ENCODE assay signal across 28 cellular contexts in genomic region chr10:133140417-133141143, GRCh38. TPM values are rescaled to one million over a fixed set of nuclear protein-coding genes. Genes with fewer than 3 reads are reported as not detected.
DNase-seq lines count a peak whose midpoint lies in the region; ATAC-seq, FAIRE-seq and TF ChIP-seq lines count a peak whose summit lies in the region.
"Had no signal": no experiment of that assay in that cellular context is flagged by ENCODE, and none has a peak within 500 bp of the region (broad histone marks: within the 10 kb centered on the region; RNA-seq: fewer than 3 reads in every experiment).

No MANE protein-coding gene starts in this region.

- BruUV-seq in HepG2 (replicated peaks; lab: Mats Ljungman, UMichigan) = no TSS peak

- no peak overlapping the region for H3K27ac Mint-ChIP-seq in activated CD8-positive, alpha-beta memory T cell treated with anti-CD3 and anti-CD28 coated beads, Interleukin-2, amount 10 ng/mL, durations not matched to agents 7 days and 5 days
- H3K27ac Mint-ChIP-seq: activated naive CD8-positive, alpha-beta T cell treated with anti-CD3 and anti-CD28 coated beads, Interleukin-2, amount 50 U/mL, for 24 hours; mesothelial cell of epicardium; naive thymus-derived CD8-positive, alpha-beta T cell had no signal

- peaks cover 9% of the 10 kb centered on the region for H3K27me3 Mint-ChIP-seq in activated CD8-positive, alpha-beta memory T cell treated with anti-CD3 and anti-CD28 coated beads, Interleukin-2, amount 10 ng/mL, durations not matched to agents 7 days and 5 days

- peaks cover 4% of the 10 kb centered on the region for H3K4me1 Mint-ChIP-seq in activated CD8-positive, alpha-beta memory T cell treated with anti-CD3 and anti-CD28 coated beads, Interleukin-2, amount 10 ng/mL, durations not matched to agents 7 days and 5 days

- ATAC-seq in heart left ventricle = peak in 1 of 4 donors; percentile 39
- ATAC-seq in activated CD8-positive, alpha-beta memory T cell treated with anti-CD3 and anti-CD28 coated beads, Interleukin-2, amount 10 ng/mL, durations not matched to agents 7 days and 5 days = no peak
- ATAC-seq in HepG2 = peak; percentile 29; the same call in 2 of the 3 replicates
- ATAC-seq: body of pancreas; esophagus mucosa; naive thymus-derived CD8-positive, alpha-beta T cell; pancreas; sciatic nerve had no signal

- no peak overlapping the region for H3K4me3 Mint-ChIP-seq in activated CD8-positive, alpha-beta memory T cell treated with anti-CD3 and anti-CD28 coated beads, Interleukin-2, amount 10 ng/mL, durations not matched to agents 7 days and 5 days
- H3K4me3 Mint-ChIP-seq: activated naive CD8-positive, alpha-beta T cell treated with anti-CD3 and anti-CD28 coated beads, Interleukin-2, amount 50 U/mL, for 24 hours; mesothelial cell of epicardium; naive thymus-derived CD8-positive, alpha-beta T cell had no signal

- no peaks in the 10 kb centered on the region for H3K79me2 ChIP-seq in HepG2 (ENCODE audit: insufficient read depth, low read length)

- H3K9me3 Mint-ChIP-seq in activated CD8-positive, alpha-beta memory T cell treated with anti-CD3 and anti-CD28 coated beads, Interleukin-2, amount 10 ng/mL, durations not matched to agents 7 days and 5 days (ENCODE audit: low read depth) = no peaks in the 10 kb centered on the region
- H3K9me3 Mint-ChIP-seq: activated naive CD8-positive, alpha-beta T cell treated with anti-CD3 and anti-CD28 coated beads, Interleukin-2, amount 50 U/mL, for 24 hours; mesothelial cell of epicardium; naive thymus-derived CD8-positive, alpha-beta T cell had no signal

- peaks cover 0 to 6% (median 0%) of the 10 kb centered on the region in 12 donors for H3K4me1 ChIP-seq in heart left ventricle
- H3K4me1 ChIP-seq in left ventricle myocardium inferior = no peaks in the 10 kb centered on the region
- no peaks in the 10 kb centered on the region for H3K4me1 ChIP-seq in HepG2 (ENCODE audit: insufficient read depth, low read length)
- no peaks in the 10 kb centered on the region for H3K4me1 ChIP-seq in uterus
- H3K4me1 ChIP-seq: body of pancreas, pancreas had no signal

- in situ Hi-C loops in HepG2 (cut with HindIII; ENCODE audit: extremely low pct_ligation_motif_present, low pct_unique_long_range_greater_than_20kb) = no loop called here

- FAIRE-seq in HepG2 (lab: Jason Lieb, UNC) = no peak
- FAIRE-seq: pancreas had no signal

- H3K36me3 ChIP-seq in heart left ventricle (no peaks in the 10 kb centered on the region), left ventricle myocardium inferior (no peaks in the 10 kb centered on the region), HepG2 (replicated peaks in 1 of 2; ENCODE audit: control insufficient read depth in 1 of 2, insufficient read depth in 2 of 2, low read length in 2 of 2) (no peaks in the 10 kb centered on the region), uterus (no peaks in the 10 kb centered on the region)
- H3K36me3 ChIP-seq: pancreas had no signal

- H3K27ac ChIP-seq in heart left ventricle (no peak overlapping the region), left ventricle myocardium inferior (replicated peaks) (no peak overlapping the region), HepG2 (ENCODE audit: extremely low read length, insufficient read depth, low read length) (no peak overlapping the region), uterus (no peak overlapping the region)
- H3K27ac ChIP-seq: body of pancreas, pancreas, RWPE1 had no signal

- H3K27me3 ChIP-seq in heart left ventricle = peaks cover 11 to 56% (median 33%) of the 10 kb centered on the region in 9 donors
- peaks cover 60% of the 10 kb centered on the region for H3K27me3 ChIP-seq in left ventricle myocardium inferior (ENCODE audit: low read depth)
- peaks cover 4 to 40% of the 10 kb centered on the region in 2 experiments for H3K27me3 ChIP-seq in HepG2 (ENCODE audit: control insufficient read depth in 1 of 2, insufficient read depth in 2 of 2, low read length in 2 of 2)
- H3K27me3 ChIP-seq in uterus = no peaks in the 10 kb centered on the region

- TF ChIP-seq RAD21 in HepG2 (CRISPR knock-in tag; IDR thresholded peaks at IDR 0.05) = no peak

- H3K4me3 ChIP-seq in heart left ventricle (no peak overlapping the region), left ventricle myocardium inferior (no peak overlapping the region), HepG2 (replicated peaks in 1 of 3; ENCODE audit: insufficient read depth in 1 of 3, low read depth in 2 of 3, low read length in 3 of 3) (no peak overlapping the region), uterus (no peak overlapping the region)
- H3K4me3 ChIP-seq: body of pancreas, pancreas had no signal

- CTCF ChIA-PET in activated CD8-positive, alpha-beta memory T cell treated with anti-CD3 and anti-CD28 coated beads, Interleukin-2, amount 10 ng/mL, durations not matched to agents 7 days and 5 days (lab: Charles Lee) = no interaction called here
- CTCF ChIA-PET in HepG2 (lab: Yijun Ruan, JAX; ENCODE audit: low intra/inter-chr PET ratio, low total read pairs) = no interaction called here

- H4K20me1 ChIP-seq in HepG2 (ENCODE audit: insufficient read depth, low read length) = peaks cover 5% of the 10 kb centered on the region; the same call in 1 of the 2 replicates

- H2AFZ ChIP-seq in HepG2 (ENCODE audit: low read length) = no peak overlapping the region

- POLR2A ChIA-PET in HepG2 (lab: Yijun Ruan, JAX) = no interaction called here

- H3K4me2 ChIP-seq in HepG2 (ENCODE audit: low read depth, low read length) = no peak overlapping the region

- DNase-seq in heart left ventricle (peak in 3 of 5 donors; percentile 10 to 17 (median 16)), left ventricle myocardium inferior (no peak), HepG2 (ENCODE audit: low spot score) (no peak), uterus (peak; percentile 7 to 8)
- DNase-seq in activated CD8-positive, alpha-beta memory T cell treated with anti-CD3 and anti-CD28 coated beads, Interleukin-2, amount 10 ng/mL, durations not matched to agents 7 days and 5 days = peak; percentile 31
- no peak for DNase-seq in stimulated activated CD4-positive, alpha-beta T cell treated with anti-CD3 and anti-CD28 coated beads, Interleukin-12 subunit alpha, Interleukin-12 subunit beta, amount 100 ng/mL, for 4 hours
- DNase-seq in central memory CD4-positive, alpha-beta T cell = no peak
- no peak for DNase-seq in NK-92 treated with Interleukin-12 subunit alpha and Interleukin-12 subunit beta, amount 100 ng/mL, for 24 hours (lab: John Stamatoyannopoulos, UW)
- DNase-seq: activated CD4-positive, alpha-beta T cell treated with anti-CD3 and anti-CD28 coated beads, Interleukin-2, amount 50 U/mL, for 48 hours; activated CD4-positive, CD25-positive, alpha-beta regulatory T cell; activated naive CD8-positive, alpha-beta T cell treated with anti-CD3 and anti-CD28 coated beads, Interleukin-2, amount 50 U/mL, for 24 hours; effector CD8-positive, alpha-beta T cell; foreskin melanocyte; HCEC 1CT; KBM-7; kidney glomerular epithelial cell; NCI-H146; NCI-H2171; NCI-H526; pancreas; T1000 had no signal

- no peak for TF ChIP-seq CTCF in heart left ventricle (IDR thresholded peaks at IDR 0.05)
- TF ChIP-seq CTCF in left ventricle myocardium inferior (IDR thresholded peaks at IDR 0.05; ENCODE audit: borderline replicate concordance) = no peak
- no peak for TF ChIP-seq CTCF in HepG2 (CRISPR knock-in tag; IDR thresholded peaks at IDR 0.05)
- no peak for TF ChIP-seq CTCF in uterus (IDR thresholded peaks at IDR 0.05)

- WGBS in heart left ventricle, 4 donors = 53 to 75% (median 67%) methylated on average over 17 to 26 of the region's 26 CpGs
- 35% methylated on average over 10 of the region's 26 CpGs for WGBS in HepG2 (ENCODE audit: low lambda C conversion rate)

- H3K9me3 ChIP-seq in heart left ventricle = no peaks in the 10 kb centered on the region
- H3K9me3 ChIP-seq in left ventricle myocardium inferior (replicated peaks) = no peaks in the 10 kb centered on the region
- H3K9me3 ChIP-seq in HepG2 (ENCODE audit: low read length) = no peaks in the 10 kb centered on the region
- H3K9me3 ChIP-seq in uterus = no peaks in the 10 kb centered on the region
- H3K9me3 ChIP-seq: body of pancreas, pancreas had no signal

- TF ChIP-seq POLR2A in heart left ventricle (IDR thresholded peaks at IDR 0.05) (no peak), HepG2 (IDR thresholded peaks at IDR 0.05; ENCODE audit: insufficient read depth in 1 of 2, low read depth in 2 of 2, low read length in 2 of 2) (no peak), uterus (IDR thresholded peaks at IDR 0.05) (no peak)

- intact Hi-C loops in heart left ventricle (cut with DNase I) = no loop called here
- intact Hi-C loops in left ventricle myocardium inferior (cut with micrococcal nuclease) = no loop called here
- intact Hi-C loops in HepG2 (cut with micrococcal nuclease; ENCODE audit: unreplicated experiment) = no loop called here
- intact Hi-C loops in uterus (cut with DNase I; ENCODE audit: low total_unique reads) = no loop called here

- H3K9ac ChIP-seq in HepG2 (ENCODE audit: insufficient read depth, low read depth, low read length) = no peak overlapping the region

- TF ChIP-seq EP300 in HepG2 (IDR thresholded peaks at IDR 0.05; ENCODE audit: low read depth in 2 of 2, low read length in 2 of 2) (no peak), HepG2 (CRISPR knock-in tag; IDR thresholded peaks at IDR 0.05; ENCODE audit: borderline replicate concordance) (no peak)

- H3K36me3 Mint-ChIP-seq in activated CD8-positive, alpha-beta memory T cell treated with anti-CD3 and anti-CD28 coated beads, Interleukin-2, amount 10 ng/mL, durations not matched to agents 7 days and 5 days = no peaks in the 10 kb centered on the region
- H3K36me3 Mint-ChIP-seq: mesothelial cell of epicardium; naive thymus-derived CD8-positive, alpha-beta T cell had no signal

RNA-seq across cellular contexts. Expression of gene KNDC1, which starts 19.4 kb away (rescaled TPM):
- total RNA-seq in heart left ventricle (1 to 10 TPM in 1 of 9 donors, under 1 TPM in 6, not detected in 2; 0.05 to 2.9 (median 0.13) TPM), left ventricle myocardium inferior (0.11 TPM), HepG2 (2016; rRNA removed; fragmentation: Illumina TruSeq; extraction: Trizol) (0.44 TPM in 1 of 2 replicates, not detected in the other), uterus (10 to 100 TPM in 1 of 4 donors, 1 to 10 TPM in 2, under 1 TPM in 1; under 0.01 to 12.5 (median 5.3) TPM)
- polyA plus RNA-seq in heart left ventricle (under 1 TPM in 1 of 2 donors, not detected in 1; 0.04 TPM), HepG2 (2011; rRNA removed) (0.56 and 0.69 TPM in 2 replicates)
- under 1 TPM in 1 of 2 experiments, not detected in 1; 0.32 TPM for total RNA-seq in activated CD8-positive, alpha-beta memory T cell treated with anti-CD3 and anti-CD28 coated beads, Interleukin-2, amount 10 ng/mL, durations not matched to agents 7 days and 5 days
- not detected in 2 replicates for total RNA-seq in HepG2 (2016; cell fraction: cytosol; rRNA removed; fragmentation: Illumina TruSeq; extraction: Trizol; ENCODE audit: low read depth)
- not detected in 2 replicates for total RNA-seq in HepG2 (2016; cell fraction: insoluble cytoplasmic fraction; rRNA removed; fragmentation: Illumina TruSeq; extraction: Trizol)
- total RNA-seq in HepG2 (2016; cell fraction: membrane; rRNA removed; fragmentation: Illumina TruSeq; extraction: Trizol) = 0.38 TPM in 1 of 2 replicates, not detected in the other
- total RNA-seq in HepG2 (2016; cell fraction: nucleus; rRNA removed; fragmentation: Illumina TruSeq; extraction: Trizol) = not detected in 2 replicates
- polyA plus RNA-seq in HepG2 (2011; cell fraction: cytosol; rRNA removed) = 0.09 and 0.66 TPM in 2 replicates
- polyA plus RNA-seq in HepG2 (2011; cell fraction: nucleus; rRNA removed) = 1.3 and 3.3 TPM in 2 replicates
- polyA plus RNA-seq in HepG2 (2012) = 0.17 TPM in 1 of 2 replicates, not detected in the other
- 0.03 and 0.17 TPM in 2 replicates for polyA plus RNA-seq in HepG2 (2016; cell fraction: cytosol; fragmentation: Illumina TruSeq; extraction: Trizol; ENCODE audit: low read depth)
- polyA plus RNA-seq in HepG2 (2016; cell fraction: insoluble cytoplasmic fraction; fragmentation: Illumina TruSeq; extraction: Trizol; ENCODE audit: low read depth) = not detected in 2 replicates
- polyA plus RNA-seq in HepG2 (2016; cell fraction: membrane; fragmentation: Illumina TruSeq; extraction: Trizol; ENCODE audit: low read depth) = 0.03 TPM in 1 of 2 replicates, not detected in the other
- polyA plus RNA-seq in HepG2 (2016; cell fraction: nucleus; fragmentation: Illumina TruSeq; extraction: Trizol; ENCODE audit: insufficient read depth, low read depth) = not detected in 2 replicates
- 0.09 and 4.0 TPM in 2 replicates for polyA minus RNA-seq in HepG2 (2011; rRNA and poly(A)+ RNA removed; ENCODE audit: low replicate concordance)
- 0.53 and 1.8 TPM in 2 replicates for polyA minus RNA-seq in HepG2 (2011; cell fraction: cytosol; rRNA and poly(A)+ RNA removed)
- polyA minus RNA-seq in HepG2 (2011; cell fraction: nucleus; rRNA and poly(A)+ RNA removed) = 0.12 and 2.4 TPM in 2 replicates
- total RNA-seq: subcutaneous adipose tissue had no signal
- polyA plus RNA-seq: naive thymus-derived CD8-positive, alpha-beta T cell had no signal

RNA-seq across cellular contexts. Expression of gene ADGRA1, which starts 52.9 kb away (rescaled TPM):
- total RNA-seq in heart left ventricle (under 1 TPM in 2 of 9 donors, not detected in 7; 0.13 to 0.19 TPM), left ventricle myocardium inferior (not detected), HepG2 (2016; rRNA removed; fragmentation: Illumina TruSeq; extraction: Trizol) (not detected in 2 replicates), uterus (1 to 10 TPM in 1 of 4 donors, under 1 TPM in 1, not detected in 2; 0.07 to 1.0 TPM)
- polyA plus RNA-seq in heart left ventricle (under 1 TPM in 1 of 2 donors, not detected in 1; 0.03 TPM), HepG2 (2011; rRNA removed) (not detected in 2 replicates)
- not detected for total RNA-seq in activated CD8-positive, alpha-beta memory T cell treated with anti-CD3 and anti-CD28 coated beads, Interleukin-2, amount 10 ng/mL, durations not matched to agents 7 days and 5 days
- total RNA-seq in HepG2 (2016; cell fraction: cytosol; rRNA removed; fragmentation: Illumina TruSeq; extraction: Trizol; ENCODE audit: low read depth) = not detected in 2 replicates
- total RNA-seq in HepG2 (2016; cell fraction: insoluble cytoplasmic fraction; rRNA removed; fragmentation: Illumina TruSeq; extraction: Trizol) = not detected in 2 replicates
- not detected in 2 replicates for total RNA-seq in HepG2 (2016; cell fraction: membrane; rRNA removed; fragmentation: Illumina TruSeq; extraction: Trizol)
- not detected in 2 replicates for total RNA-seq in HepG2 (2016; cell fraction: nucleus; rRNA removed; fragmentation: Illumina TruSeq; extraction: Trizol)
- polyA plus RNA-seq in HepG2 (2011; cell fraction: cytosol; rRNA removed) = not detected in 2 replicates
- not detected in 2 replicates for polyA plus RNA-seq in HepG2 (2011; cell fraction: nucleus; rRNA removed)
- not detected in 2 replicates for polyA plus RNA-seq in HepG2 (2012)
- polyA plus RNA-seq in HepG2 (2016; cell fraction: cytosol; fragmentation: Illumina TruSeq; extraction: Trizol; ENCODE audit: low read depth) = not detected in 2 replicates
- not detected in 2 replicates for polyA plus RNA-seq in HepG2 (2016; cell fraction: insoluble cytoplasmic fraction; fragmentation: Illumina TruSeq; extraction: Trizol; ENCODE audit: low read depth)
- polyA plus RNA-seq in HepG2 (2016; cell fraction: membrane; fragmentation: Illumina TruSeq; extraction: Trizol; ENCODE audit: low read depth) = not detected in 2 replicates
- not detected in 2 replicates for polyA plus RNA-seq in HepG2 (2016; cell fraction: nucleus; fragmentation: Illumina TruSeq; extraction: Trizol; ENCODE audit: insufficient read depth, low read depth)
- not detected in 2 replicates for polyA minus RNA-seq in HepG2 (2011; rRNA and poly(A)+ RNA removed; ENCODE audit: low replicate concordance)
- polyA minus RNA-seq in HepG2 (2011; cell fraction: cytosol; rRNA and poly(A)+ RNA removed) = not detected in 2 replicates
- polyA minus RNA-seq in HepG2 (2011; cell fraction: nucleus; rRNA and poly(A)+ RNA removed) = not detected in 2 replicates
- total RNA-seq: esophagus mucosa; mesothelial cell of epicardium; naive thymus-derived CD8-positive, alpha-beta T cell had no signal
- polyA plus RNA-seq: naive thymus-derived CD8-positive, alpha-beta T cell had no signal

Comparison
In these comparisons a context has a peak if more than half of its experiments do, and no peak if none do; other contexts are left out.
1. DNase-seq: peak in heart left ventricle (3 of 5), activated CD8-positive, alpha-beta memory T cell treated with anti-CD3 and anti-CD28 coated beads, Interleukin-2, amount 10 ng/mL, durations not matched to agents 7 days and 5 days (single experiment) and uterus (2 of 2); none in left ventricle myocardium inferior (single experiment), HepG2 (single experiment), stimulated activated CD4-positive, alpha-beta T cell treated with anti-CD3 and anti-CD28 coated beads, Interleukin-12 subunit alpha, Interleukin-12 subunit beta, amount 100 ng/mL, for 4 hours (single experiment), central memory CD4-positive, alpha-beta T cell (single experiment) and NK-92 treated with Interleukin-12 subunit alpha and Interleukin-12 subunit beta, amount 100 ng/mL, for 24 hours (single experiment).